24 cellular contexts compared by ENCODE assay signal in genomic region chr17:36675786-36676185, GRCh38.
DNase-seq lines count a peak whose midpoint lies in the region; ATAC-seq and TF ChIP-seq lines count a peak whose summit lies in the region.
"Had no signal": no experiment of that assay in that cellular context is flagged by ENCODE, and none has a peak within 500 bp of the region (broad histone marks: within the 10 kb centered on the region; RNA-seq: fewer than 3 reads in every experiment).

No MANE protein-coding gene starts in this region.

- H3K27ac ChIP-seq in CD8-positive, alpha-beta T cell (ENCODE audit: low read depth, low read length), result no peak overlapping the region
- H3K27ac ChIP-seq: foreskin keratinocyte, hepatocyte had no signal

- H3K27me3 Mint-ChIP-seq in activated CD4-positive, alpha-beta T cell treated with anti-CD3 and anti-CD28 coated beads, Interleukin-2, amount 10 ng/mL, durations not matched to agents 24 days and 14 days, result no peaks in the 10 kb centered on the region
- H3K27me3 Mint-ChIP-seq in CD8-positive, alpha-beta T cell (ENCODE audit: low read depth), result no peaks in the 10 kb centered on the region
- H3K27me3 Mint-ChIP-seq in T-helper 1 cell treated with Interleukin-12 subunit alpha and Interleukin-12 subunit beta and Interleukin-4 antibody, amounts not matched to agents 30 μg/mL and 1 μg/mL, for 36 hours (ENCODE audit: low read depth), result no peaks in the 10 kb centered on the region
- no peaks in the 10 kb centered on the region for H3K27me3 Mint-ChIP-seq in effector memory CD8-positive, alpha-beta T cell

- CTCF ChIA-PET in CD8-positive, alpha-beta T cell (lab: Charles Lee), result interaction anchor here (0.6 kb wide), 1 partner anchor 413 kb away, joined by 3 read pairs; no protein-coding TSS in a partner anchor

- intact Hi-C loops in activated CD4-positive, alpha-beta T cell treated with anti-CD3 and anti-CD28 coated beads, Interleukin-2, amount 10 ng/mL, durations not matched to agents 24 days and 14 days (cut with micrococcal nuclease), result loop anchor here (5.0 kb wide), 1 partner anchor 47 kb away; no protein-coding TSS in a partner anchor
- intact Hi-C loops in CD8-positive, alpha-beta T cell (cut with DNase I, micrococcal nuclease), result no loop called here

- no peaks in the 10 kb centered on the region for H3K36me3 Mint-ChIP-seq in activated CD4-positive, alpha-beta T cell treated with anti-CD3 and anti-CD28 coated beads, Interleukin-2, amount 10 ng/mL, durations not matched to agents 24 days and 14 days (ENCODE audit: low read depth)
- H3K36me3 Mint-ChIP-seq in CD8-positive, alpha-beta T cell, result no peaks in the 10 kb centered on the region
- H3K36me3 Mint-ChIP-seq in T-helper 1 cell treated with Interleukin-12 subunit alpha and Interleukin-12 subunit beta and Interleukin-4 antibody, amounts not matched to agents 30 μg/mL and 1 μg/mL, for 36 hours (ENCODE audit: low read depth), result no peaks in the 10 kb centered on the region
- peaks cover 3% of the 10 kb centered on the region for H3K36me3 Mint-ChIP-seq in effector memory CD8-positive, alpha-beta T cell (ENCODE audit: insufficient read depth)
- H3K36me3 Mint-ChIP-seq: brain; stimulated activated naive B cell treated with anti-CD40 and anti-IgM and Interleukin-4, amounts not matched to agents 10 μg/mL and 1 μg/mL and 100 μg/mL, for 72 hours had no signal

- H3K36me3 ChIP-seq in CD8-positive, alpha-beta T cell (ENCODE audit: insufficient read depth, low read length), result no peaks in the 10 kb centered on the region

- no peak for ATAC-seq in CD8-positive, alpha-beta T cell
- peak; percentile 21 for ATAC-seq in effector memory CD8-positive, alpha-beta T cell (replicated peaks)
- ATAC-seq in GM19395 (IDR thresholded peaks at IDR 0.05; ENCODE audit: unreplicated experiment), result no peak
- ATAC-seq: foreskin keratinocyte; K562; left lobe of liver; stimulated activated naive B cell treated with anti-CD40 and anti-IgM and Interleukin-4, amounts not matched to agents 10 μg/mL and 1 μg/mL and 100 μg/mL, for 72 hours had no signal

- peak; percentile 78 for DNase-seq in activated CD4-positive, alpha-beta T cell treated with anti-CD3 and anti-CD28 coated beads, Interleukin-2, amount 10 ng/mL, durations not matched to agents 24 days and 14 days
- no peak for DNase-seq in activated CD4-positive, alpha-beta T cell treated with anti-CD3 and anti-CD28 coated beads for 48 hours
- DNase-seq in CD8-positive, alpha-beta T cell, result no peak
- DNase-seq in effector memory CD8-positive, alpha-beta T cell, result no peak
- DNase-seq in stimulated activated CD4-positive, alpha-beta T cell treated with anti-CD3 and anti-CD28 coated beads, Interleukin-2, amount 100 ng/mL, for 24 hours, result no peak
- DNase-seq in NCI-H524 (lab: John Stamatoyannopoulos, UW), result no peak
- DNase-seq: DMS79 treated with DMSO at 0.1 percent for 48 hours; effector CD4-positive, alpha-beta T cell; foreskin keratinocyte; GOT3; mesendoderm; NCI-H1694 treated with DMSO at 0.1 percent for 48 hours; NCI-H2171 treated with DMSO at 0.1 percent for 48 hours; NCI-H524 treated with DMSO at 0.1 percent for 48 hours; retina; small intestine; stimulated activated CD4-positive, alpha-beta T cell treated with anti-CD3 and anti-CD28 coated beads, Interleukin-1b, Interleukin-23, amount 100 ng/mL, for 48 hours; stimulated activated naive B cell treated with anti-CD40 and anti-IgM and Interleukin-4, amounts not matched to agents 10 μg/mL and 1 μg/mL and 100 μg/mL, for 72 hours had no signal

- no peaks in the 10 kb centered on the region for H3K9me3 Mint-ChIP-seq in activated CD4-positive, alpha-beta T cell treated with anti-CD3 and anti-CD28 coated beads, Interleukin-2, amount 10 ng/mL, durations not matched to agents 24 days and 14 days
- H3K9me3 Mint-ChIP-seq in CD8-positive, alpha-beta T cell, result no peaks in the 10 kb centered on the region
- no peaks in the 10 kb centered on the region for H3K9me3 Mint-ChIP-seq in T-helper 1 cell treated with Interleukin-12 subunit alpha and Interleukin-12 subunit beta and Interleukin-4 antibody, amounts not matched to agents 30 μg/mL and 1 μg/mL, for 36 hours
- no peaks in the 10 kb centered on the region for H3K9me3 Mint-ChIP-seq in effector memory CD8-positive, alpha-beta T cell
- H3K9me3 Mint-ChIP-seq: brain; stimulated activated naive B cell treated with anti-CD40 and anti-IgM and Interleukin-4, amounts not matched to agents 10 μg/mL and 1 μg/mL and 100 μg/mL, for 72 hours had no signal

- no peaks in the 10 kb centered on the region for H3K27me3 ChIP-seq in CD8-positive, alpha-beta T cell (ENCODE audit: insufficient read depth, low read length)
- H3K27me3 ChIP-seq: hepatocyte had no signal

- peak overlapping the region; percentile 18 for H3K4me3 ChIP-seq in CD8-positive, alpha-beta T cell (ENCODE audit: low read depth, low read length)
- H3K4me3 ChIP-seq: hepatocyte, K562 had no signal

- no peaks in the 10 kb centered on the region for H3K9me3 ChIP-seq in CD8-positive, alpha-beta T cell (ENCODE audit: low read length)

- POLR2A ChIA-PET in CD8-positive, alpha-beta T cell (lab: Charles Lee), result interaction anchor here (0.6 to 1.6 kb wide), 2 partner anchors 9 to 196 kb away, joined by 3 to 4 read pairs; no protein-coding TSS in a partner anchor

- H3K4me1 Mint-ChIP-seq in activated CD4-positive, alpha-beta T cell treated with anti-CD3 and anti-CD28 coated beads, Interleukin-2, amount 10 ng/mL, durations not matched to agents 24 days and 14 days, result peaks cover 48% of the 10 kb centered on the region
- peaks cover 48% of the 10 kb centered on the region for H3K4me1 Mint-ChIP-seq in CD8-positive, alpha-beta T cell (ENCODE audit: low read depth)
- H3K4me1 Mint-ChIP-seq in T-helper 1 cell treated with Interleukin-12 subunit alpha and Interleukin-12 subunit beta and Interleukin-4 antibody, amounts not matched to agents 30 μg/mL and 1 μg/mL, for 36 hours (ENCODE audit: low read depth), result peaks cover 50% of the 10 kb centered on the region
- H3K4me1 Mint-ChIP-seq in effector memory CD8-positive, alpha-beta T cell (ENCODE audit: low read depth in 2 of 2), result peaks cover 36 to 39% of the 10 kb centered on the region in 2 donors

- TF ChIP-seq CTCF in CD8-positive, alpha-beta T cell (IDR thresholded peaks at IDR 0.05), result no peak

- peak overlapping the region; percentile 75 for H3K4me3 Mint-ChIP-seq in activated CD4-positive, alpha-beta T cell treated with anti-CD3 and anti-CD28 coated beads, Interleukin-2, amount 10 ng/mL, durations not matched to agents 24 days and 14 days
- peak overlapping the region; percentile 46 for H3K4me3 Mint-ChIP-seq in CD8-positive, alpha-beta T cell
- H3K4me3 Mint-ChIP-seq in T-helper 1 cell treated with Interleukin-12 subunit alpha and Interleukin-12 subunit beta and Interleukin-4 antibody, amounts not matched to agents 30 μg/mL and 1 μg/mL, for 36 hours, result peak overlapping the region; percentile 59
- H3K4me3 Mint-ChIP-seq in effector memory CD8-positive, alpha-beta T cell, result peak overlapping the region; percentile 54 to 74
- H3K4me3 Mint-ChIP-seq: brain; stimulated activated naive B cell treated with anti-CD40 and anti-IgM and Interleukin-4, amounts not matched to agents 10 μg/mL and 1 μg/mL and 100 μg/mL, for 72 hours had no signal

- H3K27ac Mint-ChIP-seq in activated CD4-positive, alpha-beta T cell treated with anti-CD3 and anti-CD28 coated beads, Interleukin-2, amount 10 ng/mL, durations not matched to agents 24 days and 14 days, result peak overlapping the region; percentile 79
- peak overlapping the region; percentile 69 for H3K27ac Mint-ChIP-seq in CD8-positive, alpha-beta T cell
- peak overlapping the region; percentile 91 for H3K27ac Mint-ChIP-seq in T-helper 1 cell treated with Interleukin-12 subunit alpha and Interleukin-12 subunit beta and Interleukin-4 antibody, amounts not matched to agents 30 μg/mL and 1 μg/mL, for 36 hours
- peak overlapping the region; percentile 86 to 88 for H3K27ac Mint-ChIP-seq in effector memory CD8-positive, alpha-beta T cell
- H3K27ac Mint-ChIP-seq: brain; stimulated activated naive B cell treated with anti-CD40 and anti-IgM and Interleukin-4, amounts not matched to agents 10 μg/mL and 1 μg/mL and 100 μg/mL, for 72 hours had no signal

- H3K4me1 ChIP-seq in CD8-positive, alpha-beta T cell (ENCODE audit: insufficient read depth, low read length), result peaks cover 45% of the 10 kb centered on the region
- H3K4me1 ChIP-seq: foreskin keratinocyte had no signal
